Comparison of ENCODE assay signal across 27 cellular contexts in the genomic region with DNA sequence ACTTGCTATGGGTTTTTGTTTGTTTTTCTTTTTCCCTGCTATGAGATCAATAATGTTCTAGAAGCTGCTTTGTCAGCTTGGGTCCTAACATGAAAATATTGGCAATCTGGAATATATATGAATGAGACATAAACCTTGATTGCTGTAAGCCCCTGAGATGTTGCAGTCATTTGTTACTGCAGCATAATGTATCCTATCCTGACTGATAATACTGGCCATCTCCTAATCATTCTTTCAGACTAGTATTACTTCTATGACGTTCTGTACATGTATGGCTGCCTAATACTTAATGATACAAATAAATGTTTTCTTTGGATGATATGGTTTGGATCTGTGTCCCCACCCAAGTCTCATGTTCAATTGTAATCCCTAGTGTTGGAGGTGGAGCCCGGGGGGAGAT.
"Had no signal": no experiment of that assay in that cellular context is flagged by ENCODE, and none has a peak within 500 bp of the region (broad histone marks: within the 10 kb centered on the region; RNA-seq: fewer than 3 reads in every experiment).

No MANE protein-coding gene starts in this region.

- FAIRE-seq: urothelium cell line had no signal

- H3K9me3 ChIP-seq: stomach, suprapubic skin, testis, thoracic aorta, thyroid gland, tibial artery, tibial nerve, transverse colon, upper lobe of left lung, upper lobe of right lung, uterus, vagina had no signal

- H3K36me3 ChIP-seq: stomach, suprapubic skin, thoracic aorta, thyroid gland, tibial artery, tibial nerve, transverse colon, upper lobe of left lung, upper lobe of right lung, uterus, vagina had no signal

- H3K4me1 ChIP-seq: stomach, suprapubic skin, testis, thyroid gland, tibial artery, tibial nerve, transverse colon, upper lobe of left lung, upper lobe of right lung, uterus, vagina had no signal

- H3K27me3 ChIP-seq: stomach, suprapubic skin, testis, thyroid gland, tibial artery, tibial nerve, transverse colon, upper lobe of left lung, upper lobe of right lung, uterus, vagina had no signal

- DNase-seq: stimulated activated CD4-positive, alpha-beta T cell treated with anti-CD3 and anti-CD28 coated beads, Interleukin-2, amount 100 ng/mL, for 48 hours; stimulated activated CD4-positive, alpha-beta T cell treated with anti-CD3 and anti-CD28 coated beads, Interleukin-4, amount 100 ng/mL, for 1 hour; stimulated activated CD4-positive, alpha-beta T cell treated with anti-CD3 and anti-CD28 coated beads, Interleukin-4, amount 100 ng/mL, for 24 hours; stimulated activated CD4-positive, alpha-beta T cell treated with anti-CD3 and anti-CD28 coated beads, Interleukin-4, amount 100 ng/mL, for 4 hours; stimulated activated CD8-positive, alpha-beta memory T cell treated with anti-CD3 and anti-CD28 coated beads, Interleukin-4, amount 100 ng/mL, for 48 hours; stimulated activated naive B cell treated with anti-CD40 and anti-IgM and Interleukin-4, amounts not matched to agents 10 μg/mL and 1 μg/mL and 100 μg/mL, for 72 hours; stimulated activated naive CD4-positive, alpha-beta T cell; stimulated activated naive CD4-positive, alpha-beta T cell treated with Interleukin-2 at 50 U/mL for 16 hours; stimulated activated naive CD8-positive, alpha-beta T cell treated with anti-CD3 and anti-CD28 coated beads, Interleukin-15, amount 100 ng/mL, for 72 hours; stimulated activated naive CD8-positive, alpha-beta T cell treated with anti-CD3 and anti-CD28 coated beads, Interleukin-15, Interleukin-2, amounts not matched to agents 100 U/mL and 50 U/mL, for 24 hours; stomach; substantia nigra; testis; thyroid gland; tibial artery; transverse colon; trophoblast cell; upper lobe of left lung; upper lobe of right lung; uterus had no signal

- ATAC-seq: stimulated activated effector memory CD8-positive, alpha-beta T cell treated with anti-CD3 and anti-CD28 coated beads, Interleukin-12 subunit alpha, Interleukin-12 subunit beta, amount 100 ng/mL, for 72 hours; stimulated activated memory B cell treated with anti-CD40 and anti-IgM and Interleukin-4, amounts not matched to agents 10 μg/mL and 1 μg/mL and 100 μg/mL, for 72 hours; stimulated activated naive B cell treated with anti-CD40 and anti-IgM and Interleukin-4, amounts not matched to agents 10 μg/mL and 1 μg/mL and 100 μg/mL, for 72 hours; stimulated activated naive CD8-positive, alpha-beta T cell treated with anti-CD3 and anti-CD28 coated beads, Interleukin-15, amount 100 ng/mL, for 72 hours; stimulated activated naive CD8-positive, alpha-beta T cell treated with anti-CD3 and anti-CD28 coated beads, Interleukin-15, Interleukin-2, amounts not matched to agents 100 U/mL and 50 U/mL, for 24 hours had no signal

- H3K4me3 ChIP-seq: stomach, suprapubic skin, testis, thoracic aorta, thyroid gland, tibial artery, tibial nerve, transverse colon, upper lobe of left lung, upper lobe of right lung, uterus, vagina had no signal

- H3K27ac ChIP-seq: stomach, suprapubic skin, testis, thoracic aorta, thyroid gland, tibial artery, tibial nerve, transverse colon, upper lobe of left lung, upper lobe of right lung, uterus, vagina had no signal
